ENCODE assay signal across 19 cellular contexts in genomic region chr5:30764704-30765103, GRCh38.
"Had no signal": no experiment of that assay in that cellular context is flagged by ENCODE, and none has a peak within 500 bp of the region (broad histone marks: within the 10 kb centered on the region; RNA-seq: fewer than 3 reads in every experiment).

No MANE protein-coding gene starts in this region.

- H3K4me1 Mint-ChIP-seq: activated CD4-positive, alpha-beta T cell treated with anti-CD3 and anti-CD28 coated beads, Interleukin-2, amount 10 ng/mL, durations not matched to agents 24 days and 14 days; immature natural killer cell; naive thymus-derived CD8-positive, alpha-beta T cell; stimulated activated naive B cell treated with anti-CD40 and anti-IgM and Interleukin-4, amounts not matched to agents 10 μg/mL and 1 μg/mL and 100 μg/mL, for 72 hours had no signal

- H3K27ac ChIP-seq: breast epithelium, parathyroid adenoma, tibial nerve, uterus had no signal

- ATAC-seq: activated naive CD4-positive, alpha-beta T cell treated with anti-CD3 and anti-CD28 coated beads, Interleukin-2, amount 50 U/mL, for 72 hours; activated T-cell treated with anti-CD3 and anti-CD28 coated beads, Interleukin-2, amount 50 U/mL, for 72 hours; naive thymus-derived CD8-positive, alpha-beta T cell; stimulated activated naive B cell treated with anti-CD40 and anti-IgM and Interleukin-4, amounts not matched to agents 10 μg/mL and 1 μg/mL and 100 μg/mL, for 72 hours had no signal

- H3K4me3 Mint-ChIP-seq: activated CD4-positive, alpha-beta T cell treated with anti-CD3 and anti-CD28 coated beads, Interleukin-2, amount 10 ng/mL, durations not matched to agents 24 days and 14 days; activated T-cell treated with anti-CD3 and anti-CD28 coated beads, Interleukin-2, amount 50 U/mL, for 72 hours; immature natural killer cell; naive thymus-derived CD8-positive, alpha-beta T cell; stimulated activated naive B cell treated with anti-CD40 and anti-IgM and Interleukin-4, amounts not matched to agents 10 μg/mL and 1 μg/mL and 100 μg/mL, for 72 hours; T-helper 2 cell treated with Interferon-gamma antibody and Interleukin-4, amounts not matched to agents 5 μg/mL and 100 μg/mL, for 36 hours had no signal

- H3K36me3 ChIP-seq: breast epithelium, tibial nerve, uterus had no signal

- H3K9ac ChIP-seq: parathyroid adenoma had no signal

- H3K27me3 Mint-ChIP-seq: activated CD4-positive, alpha-beta T cell treated with anti-CD3 and anti-CD28 coated beads, Interleukin-2, amount 10 ng/mL, durations not matched to agents 24 days and 14 days; naive thymus-derived CD8-positive, alpha-beta T cell; stimulated activated naive B cell treated with anti-CD40 and anti-IgM and Interleukin-4, amounts not matched to agents 10 μg/mL and 1 μg/mL and 100 μg/mL, for 72 hours had no signal

- H3K36me3 Mint-ChIP-seq: activated naive CD4-positive, alpha-beta T cell treated with anti-CD3 and anti-CD28 coated beads, Interleukin-2, amount 50 U/mL, for 72 hours; immature natural killer cell; naive thymus-derived CD8-positive, alpha-beta T cell; stimulated activated naive B cell treated with anti-CD40 and anti-IgM and Interleukin-4, amounts not matched to agents 10 μg/mL and 1 μg/mL and 100 μg/mL, for 72 hours had no signal

- H3K4me1 ChIP-seq: breast epithelium, parathyroid adenoma, tibial nerve, uterus had no signal

- H2AFZ ChIP-seq: parathyroid adenoma had no signal

- H3K27ac Mint-ChIP-seq: activated CD4-positive, alpha-beta T cell treated with anti-CD3 and anti-CD28 coated beads, Interleukin-2, amount 10 ng/mL, durations not matched to agents 24 days and 14 days; activated naive CD4-positive, alpha-beta T cell treated with anti-CD3 and anti-CD28 coated beads, Interleukin-2, amount 50 U/mL, for 72 hours; activated T-cell treated with anti-CD3 and anti-CD28 coated beads, Interleukin-2, amount 50 U/mL, for 72 hours; immature natural killer cell; naive thymus-derived CD8-positive, alpha-beta T cell; stimulated activated naive B cell treated with anti-CD40 and anti-IgM and Interleukin-4, amounts not matched to agents 10 μg/mL and 1 μg/mL and 100 μg/mL, for 72 hours; T-helper 2 cell treated with Interferon-gamma antibody and Interleukin-4, amounts not matched to agents 5 μg/mL and 100 μg/mL, for 36 hours had no signal

- H3K79me2 ChIP-seq: parathyroid adenoma had no signal

- H3K9me3 ChIP-seq: breast epithelium, tibial nerve, uterus had no signal

- DNase-seq: activated CD4-positive, alpha-beta T cell treated with anti-CD3 and anti-CD28 coated beads, Interleukin-2, amount 10 ng/mL, durations not matched to agents 24 days and 14 days; activated CD4-positive, CD25-positive, alpha-beta regulatory T cell; activated CD8-positive, alpha-beta memory T cell treated with anti-CD3 and anti-CD28 coated beads, Interleukin-2, amount 50 U/mL, for 48 hours; activated gamma-delta T cell; activated T-cell treated with anti-CD3 and anti-CD28 coated beads, Interleukin-2, amount 50 U/mL, for 72 hours; amygdala; foreskin fibroblast; glutamatergic neuron; immature natural killer cell; naive thymus-derived CD8-positive, alpha-beta T cell; stimulated activated CD4-positive, alpha-beta T cell treated with anti-CD3 and anti-CD28 coated beads, Interleukin-2, amount 100 ng/mL, for 48 hours; stimulated activated naive B cell treated with anti-CD40 and anti-IgM and Interleukin-4, amounts not matched to agents 10 μg/mL and 1 μg/mL and 100 μg/mL, for 72 hours; substantia nigra; uterus had no signal

- H3K27me3 ChIP-seq: breast epithelium, tibial nerve, uterus had no signal

- H3K4me3 ChIP-seq: breast epithelium, tibial nerve, uterus had no signal
